In genomic region chr1:197663178-197663953, GRCh38 we compare ENCODE assay signal across 17 cellular contexts.
DNase-seq lines count a peak whose midpoint lies in the region; ATAC-seq, FAIRE-seq and TF ChIP-seq lines count a peak whose summit lies in the region.
"Had no signal": no experiment of that assay in that cellular context is flagged by ENCODE, and none has a peak within 500 bp of the region (broad histone marks: within the 10 kb centered on the region; RNA-seq: fewer than 3 reads in every experiment).

No MANE protein-coding gene starts in this region.

- ATAC-seq in HG03521 (IDR thresholded peaks at IDR 0.05; ENCODE audit: unreplicated experiment) (no peak), HG02571 (IDR thresholded peaks at IDR 0.05; ENCODE audit: unreplicated experiment) (no peak)
- ATAC-seq: activated CD8-positive, alpha-beta T cell treated with anti-CD3 and anti-CD28 coated beads, Interleukin-2, amount 10 ng/mL, durations not matched to agents 7 days and 5 days; heart left ventricle; psoas muscle had no signal

- no peaks in the 10 kb centered on the region for H3K9me2 ChIP-seq in PC-9 (ENCODE audit: insufficient read depth)

- no peaks in the 10 kb centered on the region for H4K20me1 ChIP-seq in PC-9 (ENCODE audit: insufficient read depth)
- no peaks in the 10 kb centered on the region for H4K20me1 ChIP-seq in endothelial cell of umbilical vein (replicated peaks; ENCODE audit: control insufficient read depth, extremely low read depth, insufficient read depth, low read length)
- H4K20me1 ChIP-seq in osteoblast (ENCODE audit: insufficient read depth, low read length), result no peaks in the 10 kb centered on the region

- BruUV-seq in PC-9 (replicated peaks; lab: Mats Ljungman, UMichigan) (no TSS peak), endothelial cell of umbilical vein (replicated peaks; lab: Mats Ljungman, UMichigan) (no TSS peak)

- H3K9me3 ChIP-seq in PC-9 (ENCODE audit: insufficient read depth, low read depth) (no peaks in the 10 kb centered on the region), endothelial cell of umbilical vein (replicated peaks; ENCODE audit: control insufficient read depth, insufficient read depth, low read length) (no peaks in the 10 kb centered on the region), osteoblast (ENCODE audit: low read depth, low read length) (no peaks in the 10 kb centered on the region)
- H3K9me3 ChIP-seq: esophagus squamous epithelium, heart left ventricle, psoas muscle had no signal

- FAIRE-seq in endothelial cell of umbilical vein (lab: Jason Lieb, UNC), result no peak

- dilution Hi-C loops in endothelial cell of umbilical vein (cut with MboI; ENCODE audit: extremely low pct_ligation_motif_present, low sequenced_read_pairs), result no loop called here

- TF ChIP-seq CTCF in PC-9 (conservative IDR thresholded peaks at IDR 0.05), result no peak
- no peak for TF ChIP-seq CTCF in endothelial cell of umbilical vein (IDR thresholded peaks at IDR 0.05; ENCODE audit: extremely low read depth in 1 of 2, insufficient read depth in 1 of 2, low read depth in 1 of 2, low read length in 2 of 2)
- TF ChIP-seq CTCF in osteoblast (IDR thresholded peaks at IDR 0.05; ENCODE audit: extremely low read depth, low read depth, low read length), result no peak

- DNase-seq in H7 (peak; percentile 2), PC-9 (no peak), endothelial cell of umbilical vein (ENCODE audit: low read depth, low spot score) (peak; percentile 17), osteoblast (ENCODE audit: insufficient read length, low spot score, missing footprints) (no peak), NCI-H226 (no peak)
- DNase-seq: activated CD8-positive, alpha-beta T cell treated with anti-CD3 and anti-CD28 coated beads, Interleukin-2, amount 10 ng/mL, durations not matched to agents 7 days and 5 days; activated naive CD8-positive, alpha-beta T cell treated with anti-CD3 and anti-CD28 coated beads, Interleukin-2, amount 10 ng/mL, durations not matched to agents 7 days and 5 days; esophagus squamous epithelium; heart left ventricle; Karpas-422; NCI-H1417 treated with DMSO at 0.1 percent for 48 hours; nephron progenitor cell; psoas muscle; stimulated activated CD8-positive, alpha-beta memory T cell treated with anti-CD3 and anti-CD28 coated beads, Interleukin-4, amount 100 ng/mL, for 48 hours had no signal

- H3K9me1 ChIP-seq in endothelial cell of umbilical vein (replicated peaks; ENCODE audit: control insufficient read depth, extremely low read depth, insufficient read depth, low read length), result no peaks in the 10 kb centered on the region

- H3K4me2 ChIP-seq in PC-9 (no peak overlapping the region), endothelial cell of umbilical vein (ENCODE audit: insufficient read depth, low read length) (no peak overlapping the region), osteoblast (ENCODE audit: insufficient read depth, low read length) (peak overlapping the region; percentile 2)

- no peak overlapping the region for H3K9ac ChIP-seq in endothelial cell of umbilical vein (replicated peaks; ENCODE audit: extremely low read depth, insufficient read depth, low read length)

- POLR2A ChIA-PET in PC-9 (lab: Charles Lee; ENCODE audit: unreplicated experiment), result no interaction called here
- POLR2A ChIA-PET in endothelial cell of umbilical vein (lab: Charles Lee), result no interaction called here

- H3K4me3 ChIP-seq in H7 (ENCODE audit: insufficient read depth, low read depth, low read length) (no peak overlapping the region), PC-9 (no peak overlapping the region), endothelial cell of umbilical vein (replicated peaks in 1 of 3; ENCODE audit: insufficient read depth in 1 of 3, low read depth in 1 of 3, low read length in 3 of 3) (no peak overlapping the region), osteoblast (ENCODE audit: insufficient read depth, low read length) (no peak overlapping the region)
- H3K4me3 ChIP-seq: esophagus squamous epithelium, heart left ventricle, psoas muscle, skin epidermis had no signal

- H3K4me1 ChIP-seq in PC-9 (replicated peaks; ENCODE audit: insufficient read depth) (no peaks in the 10 kb centered on the region), endothelial cell of umbilical vein (ENCODE audit: control insufficient read depth, extremely low read depth, insufficient read depth, low read length) (peaks cover 13% of the 10 kb centered on the region), osteoblast (ENCODE audit: insufficient read depth, low read length) (peaks cover 5% of the 10 kb centered on the region)
- H3K4me1 ChIP-seq: esophagus squamous epithelium had no signal

- no peak overlapping the region for H2AFZ ChIP-seq in PC-9
- H2AFZ ChIP-seq in endothelial cell of umbilical vein (ENCODE audit: low read depth, low read length), result no peak overlapping the region
- H2AFZ ChIP-seq in osteoblast (ENCODE audit: low read length), result no peak overlapping the region

- intact Hi-C loops in PC-9 (cut with micrococcal nuclease; ENCODE audit: unreplicated experiment) (no loop called here), endothelial cell of umbilical vein (cut with micrococcal nuclease) (no loop called here)

- no peak for TF ChIP-seq POLR2A in endothelial cell of umbilical vein (IDR thresholded peaks at IDR 0.05; ENCODE audit: low read depth, low read length)

- no peaks in the 10 kb centered on the region for H3K36me3 ChIP-seq in H7 (replicated peaks; ENCODE audit: control insufficient read depth, insufficient read depth, low read length)
- no peaks in the 10 kb centered on the region for H3K36me3 ChIP-seq in PC-9 (ENCODE audit: low read depth)
- no peaks in the 10 kb centered on the region for H3K36me3 ChIP-seq in endothelial cell of umbilical vein (ENCODE audit: control insufficient read depth in 2 of 2, extremely low read depth in 1 of 2, insufficient read depth in 2 of 2, low read length in 2 of 2)
- no peaks in the 10 kb centered on the region for H3K36me3 ChIP-seq in osteoblast (ENCODE audit: insufficient read depth, low read length)
- H3K36me3 ChIP-seq: esophagus squamous epithelium, heart left ventricle had no signal

- H3F3A ChIP-seq in PC-9 (ENCODE audit: insufficient read depth, low read depth), result no peaks in the 10 kb centered on the region

- H3K27ac ChIP-seq in PC-9 (0 out of 2 replicates have a peak overlapping the region, but pooled peaks have one; percentile 5), endothelial cell of umbilical vein (ENCODE audit: insufficient read depth, low read depth, low read length) (no peak overlapping the region), osteoblast (ENCODE audit: low read depth, low read length) (no peak overlapping the region)
- H3K27ac ChIP-seq: esophagus squamous epithelium, heart left ventricle, psoas muscle, skin epidermis had no signal

- no peaks in the 10 kb centered on the region for H3K79me2 ChIP-seq in PC-9 (ENCODE audit: low read depth)
- H3K79me2 ChIP-seq in endothelial cell of umbilical vein (ENCODE audit: control insufficient read depth, insufficient read depth, low read length), result no peaks in the 10 kb centered on the region
- no peaks in the 10 kb centered on the region for H3K79me2 ChIP-seq in osteoblast (ENCODE audit: insufficient read depth, low read length)

- CTCF ChIA-PET in PC-9 (lab: Charles Lee) (no interaction called here), endothelial cell of umbilical vein (lab: Charles Lee) (interaction anchor here (0.5 kb wide), 1 partner anchor 846 kb away, joined by 3 read pairs; no protein-coding TSS in a partner anchor)

- H3K27me3 ChIP-seq in H7 (ENCODE audit: control insufficient read depth, insufficient read depth, low read length) (no peaks in the 10 kb centered on the region), PC-9 (ENCODE audit: insufficient read depth, low read depth) (no peaks in the 10 kb centered on the region), endothelial cell of umbilical vein (ENCODE audit: control insufficient read depth in 2 of 2, insufficient read depth in 2 of 2, low read length in 2 of 2) (no peaks in the 10 kb centered on the region), osteoblast (ENCODE audit: insufficient read depth, low read length) (no peaks in the 10 kb centered on the region)
- H3K27me3 ChIP-seq: esophagus squamous epithelium, heart left ventricle had no signal

TF ChIP-seq in endothelial cell of umbilical vein, 7 proteins besides CTCF, POLR2A, EP300 and RAD21:
- TF ChIP-seq MAX (IDR thresholded peaks at IDR 0.05; ENCODE audit: insufficient read depth, insufficient read length) (no peak), MYC (IDR thresholded peaks at IDR 0.05; ENCODE audit: low read depth, low read length) (no peak), FOS (IDR thresholded peaks at IDR 0.05; ENCODE audit: borderline replicate concordance, insufficient read depth, low read length) (no peak), JUN (IDR thresholded peaks at IDR 0.05; ENCODE audit: borderline replicate concordance, insufficient read depth, insufficient read length, low read depth) (no peak)

Comparison
In these comparisons a context has a peak if more than half of its experiments do, and no peak if none do; other contexts are left out.
1. DNase-seq: peak in H7 (single experiment) and endothelial cell of umbilical vein (single experiment); none in PC-9 (0 of 2), osteoblast (single experiment) and NCI-H226 (single experiment).